8 cellular contexts compared by ENCODE assay signal in genomic region chr19:49812997-49813861, GRCh38. TPM values are rescaled to one million over a fixed set of nuclear protein-coding genes. Genes with fewer than 3 reads are reported as not detected.
A peak's percentile ranks its signal among the peaks of the same experiment; 100 is the strongest.
DNase-seq lines count a peak whose midpoint lies in the region; ATAC-seq and TF ChIP-seq lines count a peak whose summit lies in the region.

A gene with protein sequence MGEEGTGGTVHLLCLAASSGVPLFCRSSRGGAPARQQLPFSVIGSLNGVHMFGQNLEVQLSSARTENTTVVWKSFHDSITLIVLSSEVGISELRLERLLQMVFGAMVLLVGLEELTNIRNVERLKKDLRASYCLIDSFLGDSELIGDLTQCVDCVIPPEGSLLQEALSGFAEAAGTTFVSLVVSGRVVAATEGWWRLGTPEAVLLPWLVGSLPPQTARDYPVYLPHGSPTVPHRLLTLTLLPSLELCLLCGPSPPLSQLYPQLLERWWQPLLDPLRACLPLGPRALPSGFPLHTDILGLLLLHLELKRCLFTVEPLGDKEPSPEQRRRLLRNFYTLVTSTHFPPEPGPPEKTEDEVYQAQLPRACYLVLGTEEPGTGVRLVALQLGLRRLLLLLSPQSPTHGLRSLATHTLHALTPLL (minus strand): TSS chr19:49813292. CDS start chr19:49813106, 186 bp downstream.

- peak; percentile 89 for DNase-seq in DMS53 treated with DMSO at 0.1 percent for 48 hours (lab: John Stamatoyannopoulos, UW; ENCODE audit: unreplicated experiment)
- DNase-seq in H7 = peak; percentile 96
- peak; percentile 96 for DNase-seq in NCI-H1092 (lab: John Stamatoyannopoulos, UW)
- peak; percentile 86 to 91 for DNase-seq in activated naive CD4-positive, alpha-beta T cell treated with anti-CD3 and anti-CD28 coated beads, Interleukin-2, amount 50 U/mL, for 72 hours (ENCODE audit: low spot score in 2 of 2)
- peak; percentile 98 for DNase-seq in glomerular endothelial cell (ENCODE audit: extremely low read depth, low read depth, low spot score)
- peak; percentile 69 to 99 (median 95) for DNase-seq in nucleus accumbens (lab: John Stamatoyannopoulos, UW)
- DNase-seq in superior temporal gyrus (ENCODE audit: extremely low spot score) = peak; percentile 99

- peak within 1 kb of the TSS; percentile 52 for H3K4me3 ChIP-seq in H7 (ENCODE audit: insufficient read depth, low read depth, low read length)

- no peaks in the 10 kb centered on the region for H3K9me3 Mint-ChIP-seq in activated naive CD4-positive, alpha-beta T cell treated with anti-CD3 and anti-CD28 coated beads, Interleukin-2, amount 50 U/mL, for 72 hours

- peak; percentile 73 for ATAC-seq in SK-N-SH treated with all-trans-retinoic acid at 6 μM for 48 hours
- ATAC-seq in activated naive CD4-positive, alpha-beta T cell treated with anti-CD3 and anti-CD28 coated beads, Interleukin-2, amount 50 U/mL, for 72 hours = peak; percentile 74 to 77

- H3K36me3 Mint-ChIP-seq in activated naive CD4-positive, alpha-beta T cell treated with anti-CD3 and anti-CD28 coated beads, Interleukin-2, amount 50 U/mL, for 72 hours = peaks cover 1 to 8% of the 10 kb centered on the region in 2 donors

- peak within 1 kb of the TSS; percentile 96 to 97 for H3K27ac Mint-ChIP-seq in activated naive CD4-positive, alpha-beta T cell treated with anti-CD3 and anti-CD28 coated beads, Interleukin-2, amount 50 U/mL, for 72 hours

- H3K27me3 ChIP-seq in H7 (ENCODE audit: control insufficient read depth, insufficient read depth, low read length) = no peaks in the 10 kb centered on the region; the same call in 1 of the 2 replicates

- no peaks in the 10 kb centered on the region for H3K36me3 ChIP-seq in H7 (replicated peaks; ENCODE audit: control insufficient read depth, insufficient read depth, low read length)

TF ChIP-seq in SK-N-SH treated with all-trans-retinoic acid at 6 μM for 48 hours, 23 proteins besides CTCF, POLR2A, EP300 and RAD21:
- no peak for TF ChIP-seq RARB (CRISPR knock-in tag; IDR thresholded peaks at IDR 0.05)
- TF ChIP-seq, protein P1, sequence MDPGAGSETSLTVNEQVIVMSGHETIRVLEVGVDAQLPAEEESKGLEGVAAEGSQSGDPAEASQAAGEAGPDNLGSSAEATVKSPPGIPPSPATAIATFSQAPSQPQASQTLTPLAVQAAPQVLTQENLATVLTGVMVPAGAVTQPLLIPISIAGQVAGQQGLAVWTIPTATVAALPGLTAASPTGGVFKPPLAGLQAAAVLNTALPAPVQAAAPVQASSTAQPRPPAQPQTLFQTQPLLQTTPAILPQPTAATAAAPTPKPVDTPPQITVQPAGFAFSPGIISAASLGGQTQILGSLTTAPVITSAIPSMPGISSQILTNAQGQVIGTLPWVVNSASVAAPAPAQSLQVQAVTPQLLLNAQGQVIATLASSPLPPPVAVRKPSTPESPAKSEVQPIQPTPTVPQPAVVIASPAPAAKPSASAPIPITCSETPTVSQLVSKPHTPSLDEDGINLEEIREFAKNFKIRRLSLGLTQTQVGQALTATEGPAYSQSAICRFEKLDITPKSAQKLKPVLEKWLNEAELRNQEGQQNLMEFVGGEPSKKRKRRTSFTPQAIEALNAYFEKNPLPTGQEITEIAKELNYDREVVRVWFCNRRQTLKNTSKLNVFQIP (CRISPR knock-in tag; IDR thresholded peaks at IDR 0.05; ENCODE audit: borderline replicate concordance, low read depth) = no peak; the same call in 1 of the 2 replicates
- no peak for TF ChIP-seq PPARA (CRISPR knock-in tag; IDR thresholded peaks at IDR 0.05; ENCODE audit: borderline replicate concordance)
- TF ChIP-seq GLIS3 (CRISPR knock-in tag; IDR thresholded peaks at IDR 0.05) = no peak
- no peak for TF ChIP-seq ZFP30 (CRISPR knock-in tag; IDR thresholded peaks at IDR 0.05)
- no peak for TF ChIP-seq TOX (CRISPR knock-in tag; IDR thresholded peaks at IDR 0.05; ENCODE audit: borderline replicate concordance)

RNA-seq across cellular contexts. Expression of the gene that starts here (rescaled TPM):
- 48.5 and 49.5 TPM in 2 replicates for total RNA-seq in H7 (2014; rRNA removed; shearing (Covaris generic))
- 10 to 100 TPM; 14.8 to 24.8 TPM for total RNA-seq in activated naive CD4-positive, alpha-beta T cell treated with anti-CD3 and anti-CD28 coated beads, Interleukin-2, amount 50 U/mL, for 72 hours
- 10.0 and 14.5 TPM in 2 replicates for total RNA-seq in glomerular endothelial cell

Comparison
In these comparisons a context has a peak if more than half of its experiments do, and no peak if none do; other contexts are left out.
1. Peak in every context shown above with its lines: DNase-seq, ATAC-seq and H3K4me3 ChIP-seq.